In the genomic region with DNA sequence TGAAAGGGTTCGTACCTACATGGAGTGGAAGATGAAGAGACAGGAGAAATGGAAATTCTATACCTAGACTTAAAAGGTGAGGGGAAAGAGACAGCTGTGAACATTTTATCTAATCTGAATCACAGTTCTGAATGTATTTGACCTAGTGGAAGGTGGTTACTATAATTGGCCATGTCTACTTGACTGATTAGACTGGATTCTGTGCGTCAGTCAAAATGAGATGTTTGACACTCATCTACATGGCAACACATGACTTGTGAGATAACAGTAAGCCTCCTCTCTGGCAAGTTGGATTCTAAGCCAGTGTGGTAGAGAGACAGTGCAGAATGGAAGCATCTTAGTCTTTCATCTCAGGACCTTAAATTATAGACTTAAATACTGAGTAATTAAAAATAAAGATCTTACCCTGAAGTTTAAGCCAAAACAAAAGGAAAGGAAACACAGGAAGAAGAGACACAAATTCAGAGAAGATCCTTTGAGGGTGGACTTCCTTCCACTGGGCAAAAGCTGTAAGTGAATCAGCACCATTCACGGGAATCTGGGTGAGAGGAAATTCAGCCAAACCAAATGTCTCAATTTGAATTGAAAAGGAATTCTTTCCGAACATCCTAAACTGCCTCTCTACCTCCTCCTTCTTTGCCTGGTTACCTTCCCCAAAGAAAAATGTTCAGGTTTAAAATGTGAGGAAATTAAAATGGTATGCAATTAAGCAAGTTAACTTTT, we compare ENCODE assay signal across 16 cellular contexts.
"Had no signal": no experiment of that assay in that cellular context is flagged by ENCODE, and none has a peak within 500 bp of the region (broad histone marks: within the 10 kb centered on the region; RNA-seq: fewer than 3 reads in every experiment).

No MANE protein-coding gene starts in this region.

- H3K4me1 Mint-ChIP-seq: activated naive CD8-positive, alpha-beta T cell treated with anti-CD3 and anti-CD28 coated beads for 36 hours had no signal

- H3K27me3 Mint-ChIP-seq: activated CD4-positive, alpha-beta T cell treated with anti-CD3 and anti-CD28 coated beads, Interleukin-2, amount 10 ng/mL, durations not matched to agents 7 days and 5 days; activated naive CD8-positive, alpha-beta T cell treated with anti-CD3 and anti-CD28 coated beads for 36 hours had no signal

- H3K27ac Mint-ChIP-seq: activated CD4-positive, alpha-beta T cell treated with anti-CD3 and anti-CD28 coated beads, Interleukin-2, amount 10 ng/mL, durations not matched to agents 7 days and 5 days; activated naive CD8-positive, alpha-beta T cell treated with anti-CD3 and anti-CD28 coated beads for 36 hours; activated T-cell treated with anti-CD3 and anti-CD28 coated beads, Interleukin-2, amount 50 U/mL, for 72 hours; natural killer cell; T-helper 2 cell treated with Interferon-gamma antibody and Interleukin-4, amounts not matched to agents 5 μg/mL and 100 μg/mL, for 36 hours had no signal

- H3K4me3 ChIP-seq: gastroesophageal sphincter, tibial artery, vagina had no signal

- H3K4me3 Mint-ChIP-seq: activated CD4-positive, alpha-beta T cell treated with anti-CD3 and anti-CD28 coated beads, Interleukin-2, amount 10 ng/mL, durations not matched to agents 7 days and 5 days; activated naive CD8-positive, alpha-beta T cell treated with anti-CD3 and anti-CD28 coated beads for 36 hours; activated T-cell treated with anti-CD3 and anti-CD28 coated beads, Interleukin-2, amount 50 U/mL, for 72 hours; natural killer cell; T-helper 2 cell treated with Interferon-gamma antibody and Interleukin-4, amounts not matched to agents 5 μg/mL and 100 μg/mL, for 36 hours had no signal

- DNase-seq: activated CD4-positive, alpha-beta T cell treated with anti-CD3 and anti-CD28 coated beads, Interleukin-2, amount 10 ng/mL, durations not matched to agents 7 days and 5 days; activated CD8-positive, alpha-beta memory T cell treated with anti-CD3 and anti-CD28 coated beads, Interleukin-2, amount 50 U/mL, for 48 hours; activated gamma-delta T cell treated with Interleukin-2 at 50 U/mL for 16 hours; activated naive CD8-positive, alpha-beta T cell treated with anti-CD3 and anti-CD28 coated beads for 36 hours; activated T-cell treated with anti-CD3 and anti-CD28 coated beads, Interleukin-2, amount 50 U/mL, for 72 hours; islet precursor cell; natural killer cell; posterior cingulate gyrus; small intestine; stimulated activated CD4-positive, alpha-beta T cell treated with anti-CD3 and anti-CD28 coated beads, Interleukin-4, amount 100 ng/mL, for 24 hours; stimulated activated naive CD4-positive, alpha-beta T cell had no signal

- H3K27me3 ChIP-seq: gastroesophageal sphincter, tibial artery, vagina had no signal

- H3K27ac ChIP-seq: gastroesophageal sphincter, tibial artery, vagina had no signal

- H3K9me3 Mint-ChIP-seq: natural killer cell had no signal

- H3K9me3 ChIP-seq: gastroesophageal sphincter, tibial artery, vagina had no signal

- ATAC-seq: activated T-cell treated with anti-CD3 and anti-CD28 coated beads, Interleukin-2, amount 50 U/mL, for 72 hours; gastroesophageal sphincter; left lobe of liver; natural killer cell had no signal
